Comparison of ENCODE assay signal across 1 cellular context in the genomic region with DNA sequence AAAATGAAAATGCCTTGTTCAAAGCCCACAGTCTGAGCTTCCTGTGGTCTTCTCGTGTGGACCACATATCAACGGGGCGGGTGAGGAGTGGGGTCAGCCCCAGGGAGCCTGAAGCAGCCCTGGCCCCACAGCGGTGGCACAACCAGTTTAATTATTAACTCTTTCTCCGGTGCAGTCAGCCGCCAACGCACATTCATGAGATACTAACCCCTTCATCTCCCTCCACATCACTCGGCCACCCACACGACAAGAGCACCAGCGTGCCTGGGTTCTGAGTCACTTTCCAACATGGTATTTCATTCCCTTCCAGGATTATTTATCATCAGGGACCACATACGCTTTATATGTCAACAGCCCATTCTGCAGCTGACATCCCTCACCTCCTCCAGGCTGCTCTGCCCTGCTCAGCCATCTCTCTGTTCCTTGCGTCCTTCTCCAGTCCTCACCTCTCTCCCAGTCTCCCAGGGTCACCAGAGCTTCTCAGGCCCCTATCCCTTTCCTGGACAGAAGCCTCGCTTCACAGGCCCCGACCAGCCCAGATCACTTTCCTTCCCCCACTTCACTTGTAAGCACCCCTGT.
A peak's percentile ranks its signal among the peaks of the same experiment; 100 is the strongest.
TF ChIP-seq lines count a peak whose summit lies in the region.

No MANE protein-coding gene starts in this region.

TF ChIP-seq in HepG2, 621 proteins besides CTCF, POLR2A, EP300 and RAD21 (continued from another document and continues in another):
- TF ChIP-seq THAP9 (CRISPR knock-in tag; IDR thresholded peaks at IDR 0.05; ENCODE audit: borderline replicate concordance) = no peak
- TF ChIP-seq TCF7L2 (IDR thresholded peaks at IDR 0.05; ENCODE audit: low read depth, low read length) = no peak
- TF ChIP-seq BORCS8-MEF2B (CRISPR knock-in tag; IDR thresholded peaks at IDR 0.05) = no peak; the same call in 1 of the 2 replicates
- peak; percentile 71 for TF ChIP-seq ATF2 (CRISPR knock-in tag; IDR thresholded peaks at IDR 0.05)
- TF ChIP-seq HNF4G (IDR thresholded peaks at IDR 0.05; ENCODE audit: borderline replicate concordance, low read depth, low read length) = peak; percentile 42; the same call in 1 of the 2 replicates
- peak; percentile 61; the same call in 1 of the 2 replicates for TF ChIP-seq HNF4G (CRISPR knock-in tag; IDR thresholded peaks at IDR 0.05; ENCODE audit: borderline replicate concordance, low read depth)
- TF ChIP-seq ZNF766 (CRISPR knock-in tag; IDR thresholded peaks at IDR 0.05; ENCODE audit: borderline replicate concordance) = no peak
- no peak for TF ChIP-seq ZNF460 (CRISPR knock-in tag; IDR thresholded peaks at IDR 0.05; ENCODE audit: borderline replicate concordance)
- no peak for TF ChIP-seq ZNF747 (CRISPR knock-in tag; IDR thresholded peaks at IDR 0.05; ENCODE audit: borderline replicate concordance)
- no peak for TF ChIP-seq FOXP1 (IDR thresholded peaks at IDR 0.05)
- no peak for TF ChIP-seq FOXP1 (CRISPR knock-in tag; IDR thresholded peaks at IDR 0.05)
- TF ChIP-seq ZNF816 (CRISPR knock-in tag; IDR thresholded peaks at IDR 0.05; ENCODE audit: borderline replicate concordance) = no peak
- TF ChIP-seq U2AF1 (optimal IDR thresholded peaks at IDR 0.05; ENCODE audit: low read depth, low read length) = no peak
- no peak for TF ChIP-seq PCBP2 (optimal IDR thresholded peaks at IDR 0.05; ENCODE audit: low read depth, low read length, poor library complexity, severe bottlenecking)
- TF ChIP-seq DPF2 (CRISPR knock-in tag; IDR thresholded peaks at IDR 0.05; ENCODE audit: borderline replicate concordance, low read depth) = peak; percentile 90
- TF ChIP-seq NFE2L1 (CRISPR knock-in tag; IDR thresholded peaks at IDR 0.05; ENCODE audit: borderline replicate concordance) = no peak
- TF ChIP-seq, protein P1, sequence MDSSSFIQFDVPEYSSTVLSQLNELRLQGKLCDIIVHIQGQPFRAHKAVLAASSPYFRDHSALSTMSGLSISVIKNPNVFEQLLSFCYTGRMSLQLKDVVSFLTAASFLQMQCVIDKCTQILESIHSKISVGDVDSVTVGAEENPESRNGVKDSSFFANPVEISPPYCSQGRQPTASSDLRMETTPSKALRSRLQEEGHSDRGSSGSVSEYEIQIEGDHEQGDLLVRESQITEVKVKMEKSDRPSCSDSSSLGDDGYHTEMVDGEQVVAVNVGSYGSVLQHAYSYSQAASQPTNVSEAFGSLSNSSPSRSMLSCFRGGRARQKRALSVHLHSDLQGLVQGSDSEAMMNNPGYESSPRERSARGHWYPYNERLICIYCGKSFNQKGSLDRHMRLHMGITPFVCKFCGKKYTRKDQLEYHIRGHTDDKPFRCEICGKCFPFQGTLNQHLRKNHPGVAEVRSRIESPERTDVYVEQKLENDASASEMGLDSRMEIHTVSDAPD (CRISPR knock-in tag; IDR thresholded peaks at IDR 0.05) = peak; percentile 81
- TF ChIP-seq ZNF570 (CRISPR knock-in tag; IDR thresholded peaks at IDR 0.05; ENCODE audit: borderline replicate concordance) = no peak
- TF ChIP-seq NCOR1 (IDR thresholded peaks at IDR 0.05; ENCODE audit: borderline replicate concordance, low read length) = peak; percentile 65; the same call in 1 of the 2 replicates
- TF ChIP-seq RBM39 (IDR thresholded peaks at IDR 0.05; ENCODE audit: low read depth, low read length, poor library complexity, severe bottlenecking) = no peak
- no peak for TF ChIP-seq ZNF30 (CRISPR knock-in tag; IDR thresholded peaks at IDR 0.05)
- no peak for TF ChIP-seq RERE (CRISPR knock-in tag; IDR thresholded peaks at IDR 0.05; ENCODE audit: low read depth)
- peak; percentile 59; the same call in 1 of the 2 replicates for TF ChIP-seq ZNF362 (CRISPR knock-in tag; IDR thresholded peaks at IDR 0.05; ENCODE audit: borderline replicate concordance)
- peak; percentile 95 for TF ChIP-seq ARID5B (CRISPR knock-in tag; IDR thresholded peaks at IDR 0.05)
- TF ChIP-seq AHR (CRISPR knock-in tag; IDR thresholded peaks at IDR 0.05) = 0 out of 2 replicates have a peak, but pooled peaks have one; percentile 31
- no peak for TF ChIP-seq ZFP82 (CRISPR knock-in tag; IDR thresholded peaks at IDR 0.05; ENCODE audit: borderline replicate concordance)
- peak; percentile 77; the same call in 1 of the 2 replicates for TF ChIP-seq ZMYM2 (CRISPR knock-in tag; IDR thresholded peaks at IDR 0.05)
- no peak; the same call in none of the 2 replicates for TF ChIP-seq SPEN (CRISPR knock-in tag; IDR thresholded peaks at IDR 0.05; ENCODE audit: low read depth)
- 0 out of 2 replicates have a peak, but pooled peaks have one; percentile 40 for TF ChIP-seq SIX1 (CRISPR knock-in tag; IDR thresholded peaks at IDR 0.05; ENCODE audit: borderline replicate concordance)
- no peak for TF ChIP-seq DMAP1 (CRISPR knock-in tag; IDR thresholded peaks at IDR 0.05)
- peak; percentile 77; the same call in 1 of the 2 replicates for TF ChIP-seq ATF5 (CRISPR knock-in tag; IDR thresholded peaks at IDR 0.05; ENCODE audit: low read depth)
- peak; percentile 86 for TF ChIP-seq BCL6 (CRISPR knock-in tag; IDR thresholded peaks at IDR 0.05)
- no peak for TF ChIP-seq ZNF234 (CRISPR knock-in tag; conservative IDR thresholded peaks at IDR 0.05)
- no peak for TF ChIP-seq KAT2B (IDR thresholded peaks at IDR 0.05; ENCODE audit: borderline replicate concordance, low read depth, low read length)
- TF ChIP-seq ZNF432 (CRISPR knock-in tag; IDR thresholded peaks at IDR 0.05; ENCODE audit: borderline replicate concordance) = no peak
- no peak for TF ChIP-seq ZNF639 (CRISPR knock-in tag; conservative IDR thresholded peaks at IDR 0.05)
- no peak for TF ChIP-seq ATAD3A (CRISPR knock-in tag; IDR thresholded peaks at IDR 0.05)
- no peak for TF ChIP-seq PHB2 (IDR thresholded peaks at IDR 0.05; ENCODE audit: partially characterized antibody)
- 0 out of 2 replicates have a peak, but pooled peaks have one; percentile 11 for TF ChIP-seq THYN1 (CRISPR knock-in tag; IDR thresholded peaks at IDR 0.05; ENCODE audit: borderline replicate concordance, low read depth)
